ENCODE assay signal across 13 cellular contexts in the genomic region with DNA sequence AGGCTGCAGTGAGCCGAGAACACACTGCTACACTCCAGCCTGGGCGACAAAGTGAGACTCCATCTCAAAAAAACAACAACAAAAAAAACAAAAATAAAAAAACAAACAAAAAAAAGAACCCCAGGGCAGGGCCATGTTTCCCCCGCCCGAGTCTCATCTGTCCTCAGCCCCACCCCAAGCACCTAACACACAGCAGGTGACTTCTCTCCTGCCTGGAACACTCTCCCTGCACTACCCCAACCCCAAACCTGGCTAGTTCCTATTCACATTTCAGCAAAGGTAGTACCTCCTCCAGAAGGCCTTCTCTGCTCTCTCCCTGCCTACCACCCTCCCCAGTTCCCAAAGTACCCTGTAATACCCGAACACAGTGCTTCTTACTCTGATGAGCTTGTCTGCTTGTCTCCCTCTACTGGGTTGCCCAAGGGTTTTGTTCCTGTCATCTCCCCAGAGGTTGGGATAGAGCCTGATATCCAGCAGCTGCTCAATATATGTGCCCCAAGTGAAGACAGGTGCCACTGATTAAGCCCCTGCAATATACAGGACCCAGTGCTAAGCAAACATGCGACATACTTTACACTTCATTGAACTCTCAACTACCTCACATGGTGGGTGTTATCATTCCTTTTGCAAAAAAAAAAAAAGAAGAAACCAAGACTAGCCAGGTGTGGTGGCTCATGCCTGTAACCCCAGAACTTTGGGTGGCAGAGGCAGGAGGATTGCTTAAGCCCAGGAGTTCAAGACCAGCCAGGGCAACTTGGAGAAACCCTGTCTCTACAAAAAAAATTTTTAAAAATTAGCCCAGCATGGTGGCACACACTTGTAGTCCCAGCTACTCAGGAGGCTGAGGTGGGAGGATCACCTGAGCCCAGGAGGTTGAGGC.
A peak's percentile ranks its signal among the peaks of the same experiment; 100 is the strongest.
DNase-seq lines count a peak whose midpoint lies in the region; ATAC-seq and TF ChIP-seq lines count a peak whose summit lies in the region.
"Had no signal": no experiment of that assay in that cellular context is flagged by ENCODE, and none has a peak within 500 bp of the region (broad histone marks: within the 10 kb centered on the region; RNA-seq: fewer than 3 reads in every experiment).

No MANE protein-coding gene starts in this region.

- H3K9me3 ChIP-seq in endodermal cell (ENCODE audit: control insufficient read depth, low read length), result no peaks in the 10 kb centered on the region
- no peaks in the 10 kb centered on the region for H3K9me3 ChIP-seq in thyroid gland
- no peaks in the 10 kb centered on the region for H3K9me3 ChIP-seq in PC-3 (ENCODE audit: low read length)
- H3K9me3 ChIP-seq: ascending aorta had no signal

- H3K4me2 ChIP-seq in PC-3 (ENCODE audit: low read length), result no peak overlapping the region

- no peaks in the 10 kb centered on the region for H3F3A ChIP-seq in PC-3 (ENCODE audit: low read length, unreplicated experiment)

- no peaks in the 10 kb centered on the region for H3K36me3 Mint-ChIP-seq in activated naive CD8-positive, alpha-beta T cell treated with anti-CD3 and anti-CD28 coated beads, Interleukin-2, amount 10 ng/mL, durations not matched to agents 7 days and 5 days
- H3K36me3 Mint-ChIP-seq in activated naive CD8-positive, alpha-beta T cell treated with anti-CD3 and anti-CD28 coated beads for 36 hours, result peaks cover 3% of the 10 kb centered on the region
- no peaks in the 10 kb centered on the region for H3K36me3 Mint-ChIP-seq in endodermal cell (ENCODE audit: low read depth)

- H3K4me1 ChIP-seq in endodermal cell (ENCODE audit: control insufficient read depth, insufficient read depth, low read length), result no peaks in the 10 kb centered on the region
- peaks cover 63 to 87% of the 10 kb centered on the region in 2 donors for H3K4me1 ChIP-seq in thyroid gland
- peaks cover 12% of the 10 kb centered on the region for H3K4me1 ChIP-seq in PC-3 (ENCODE audit: insufficient read depth, low read length)

- TF ChIP-seq CTCF in endodermal cell (conservative IDR thresholded peaks at IDR 0.05), result peak; percentile 30
- no peak for TF ChIP-seq CTCF in thyroid gland (IDR thresholded peaks at IDR 0.05)
- no peak for TF ChIP-seq CTCF in PC-3 (conservative IDR thresholded peaks at IDR 0.05; ENCODE audit: low read depth, low read length)

- no peak overlapping the region for H3K9ac ChIP-seq in endodermal cell (ENCODE audit: extremely low read depth, low read length, poor library complexity, severe bottlenecking)
- no peak overlapping the region for H3K9ac ChIP-seq in PC-3 (ENCODE audit: low read length)

- peak overlapping the region; percentile 11 for H3K27ac Mint-ChIP-seq in activated naive CD8-positive, alpha-beta T cell treated with anti-CD3 and anti-CD28 coated beads, Interleukin-2, amount 10 ng/mL, durations not matched to agents 7 days and 5 days
- no peak overlapping the region for H3K27ac Mint-ChIP-seq in activated naive CD8-positive, alpha-beta T cell treated with anti-CD3 and anti-CD28 coated beads for 36 hours
- H3K27ac Mint-ChIP-seq in endodermal cell, result peak overlapping the region; percentile 62

- CTCF ChIA-PET in PC-3 (lab: Charles Lee), result no interaction called here

- TF ChIP-seq POLR2A in thyroid gland (IDR thresholded peaks at IDR 0.05), result peak in 1 of 2 donors; percentile 75

- no peaks in the 10 kb centered on the region for H4K20me1 ChIP-seq in PC-3 (ENCODE audit: low read length)

- peaks cover 1% of the 10 kb centered on the region for H3K9me3 Mint-ChIP-seq in activated naive CD8-positive, alpha-beta T cell treated with anti-CD3 and anti-CD28 coated beads, Interleukin-2, amount 10 ng/mL, durations not matched to agents 7 days and 5 days
- no peaks in the 10 kb centered on the region for H3K9me3 Mint-ChIP-seq in activated naive CD8-positive, alpha-beta T cell treated with anti-CD3 and anti-CD28 coated beads for 36 hours
- no peaks in the 10 kb centered on the region for H3K9me3 Mint-ChIP-seq in endodermal cell

- H3K27ac ChIP-seq in endodermal cell (ENCODE audit: low read depth, low read length) (no peak overlapping the region), thyroid gland (peak overlapping the region; percentile 90 to 98 (median 95)), PC-3 (ENCODE audit: low read length) (no peak overlapping the region)
- H3K27ac ChIP-seq: foreskin keratinocyte had no signal

- H3K4me3 Mint-ChIP-seq in activated naive CD8-positive, alpha-beta T cell treated with anti-CD3 and anti-CD28 coated beads, Interleukin-2, amount 10 ng/mL, durations not matched to agents 7 days and 5 days, result no peak overlapping the region
- no peak overlapping the region for H3K4me3 Mint-ChIP-seq in activated naive CD8-positive, alpha-beta T cell treated with anti-CD3 and anti-CD28 coated beads for 36 hours
- no peak overlapping the region for H3K4me3 Mint-ChIP-seq in endodermal cell

- H3K4me1 Mint-ChIP-seq in activated naive CD8-positive, alpha-beta T cell treated with anti-CD3 and anti-CD28 coated beads, Interleukin-2, amount 10 ng/mL, durations not matched to agents 7 days and 5 days, result peaks cover 33% of the 10 kb centered on the region
- H3K4me1 Mint-ChIP-seq in activated naive CD8-positive, alpha-beta T cell treated with anti-CD3 and anti-CD28 coated beads for 36 hours, result peaks cover 26% of the 10 kb centered on the region
- H3K4me1 Mint-ChIP-seq in endodermal cell, result peaks cover 6% of the 10 kb centered on the region

- H3K79me2 ChIP-seq in PC-3 (ENCODE audit: low read length), result no peaks in the 10 kb centered on the region

- no peaks in the 10 kb centered on the region for H3K36me3 ChIP-seq in endodermal cell (ENCODE audit: control insufficient read depth, insufficient read depth, low read length)
- H3K36me3 ChIP-seq in thyroid gland, result no peaks in the 10 kb centered on the region
- no peaks in the 10 kb centered on the region for H3K36me3 ChIP-seq in PC-3 (ENCODE audit: low read depth, low read length)
- H3K36me3 ChIP-seq: ascending aorta had no signal

- H3K4me3 ChIP-seq in endodermal cell (ENCODE audit: low read length), result no peak overlapping the region
- peak overlapping the region in 1 of 3 donors; percentile 8 for H3K4me3 ChIP-seq in thyroid gland (replicated peaks in 1 of 3)
- H3K4me3 ChIP-seq in PC-3 (ENCODE audit: low read length), result no peak overlapping the region
- H3K4me3 ChIP-seq: ascending aorta had no signal

- BruUV-seq in PC-3 (replicated peaks; lab: Mats Ljungman, UMichigan), result no TSS peak

- intact Hi-C loops in thyroid gland (cut with DNase I), result loop anchor here (5.0 to 10.0 kb wide), 2 partner anchors 52 to 100 kb away; no protein-coding TSS in a partner anchor
- intact Hi-C loops in PC-3 (cut with micrococcal nuclease), result no loop called here

- H2AFZ ChIP-seq in PC-3 (ENCODE audit: low read length), result no peak overlapping the region

- no peaks in the 10 kb centered on the region for H3K27me3 ChIP-seq in endodermal cell (ENCODE audit: control insufficient read depth, insufficient read depth, low read length, poor library complexity, severe bottlenecking)
- no peaks in the 10 kb centered on the region for H3K27me3 ChIP-seq in thyroid gland
- no peaks in the 10 kb centered on the region for H3K27me3 ChIP-seq in PC-3 (ENCODE audit: low read length)
- H3K27me3 ChIP-seq: ascending aorta, foreskin keratinocyte had no signal

- no peak for DNase-seq in activated naive CD8-positive, alpha-beta T cell treated with anti-CD3 and anti-CD28 coated beads, Interleukin-2, amount 10 ng/mL, durations not matched to agents 7 days and 5 days
- no peak for DNase-seq in activated naive CD8-positive, alpha-beta T cell treated with anti-CD3 and anti-CD28 coated beads for 36 hours
- DNase-seq in NCI-H2171 (lab: John Stamatoyannopoulos, UW), result peak; percentile 83
- DNase-seq in endodermal cell, result peak; percentile 60
- DNase-seq in thyroid gland, result peak; percentile 72 to 73
- no peak for DNase-seq in PC-3
- no peak for DNase-seq in germinal center (ENCODE audit: low spot score)
- DNase-seq: foreskin keratinocyte, Kasumi-1, NCI-H446 treated with DMSO at 0.1 percent for 48 hours, retina had no signal

- 93% methylated on average over 6 of the region's 6 CpGs; no CpG with 5 or more reads in 1 of the 2 experiments for WGBS in endodermal cell (ENCODE audit: insufficient coverage in 1 of 2, insufficient read length in 1 of 2), 2 experiments
- WGBS in thyroid gland, 2 donors, result 57 to 59% methylated on average over 6 of the region's 6 CpGs

- H3K9me2 ChIP-seq in PC-3 (replicated peaks; ENCODE audit: low read length), result no peaks in the 10 kb centered on the region

- H3K27me3 Mint-ChIP-seq in activated naive CD8-positive, alpha-beta T cell treated with anti-CD3 and anti-CD28 coated beads, Interleukin-2, amount 10 ng/mL, durations not matched to agents 7 days and 5 days, result no peaks in the 10 kb centered on the region
- no peaks in the 10 kb centered on the region for H3K27me3 Mint-ChIP-seq in activated naive CD8-positive, alpha-beta T cell treated with anti-CD3 and anti-CD28 coated beads for 36 hours
- no peaks in the 10 kb centered on the region for H3K27me3 Mint-ChIP-seq in endodermal cell (ENCODE audit: insufficient read depth)

- ATAC-seq in activated naive CD8-positive, alpha-beta T cell treated with anti-CD3 and anti-CD28 coated beads, Interleukin-2, amount 10 ng/mL, durations not matched to agents 7 days and 5 days (ENCODE audit: low read depth), result no peak
- no peak for ATAC-seq in GM19467 (IDR thresholded peaks at IDR 0.05; ENCODE audit: unreplicated experiment)
- no peak for ATAC-seq in PC-3
- ATAC-seq: foreskin keratinocyte had no signal

- POLR2A ChIA-PET in activated naive CD8-positive, alpha-beta T cell treated with anti-CD3 and anti-CD28 coated beads, Interleukin-2, amount 10 ng/mL, durations not matched to agents 7 days and 5 days (lab: Charles Lee), result no interaction called here
- POLR2A ChIA-PET in PC-3 (lab: Charles Lee; ENCODE audit: unreplicated experiment), result no interaction called here

Comparison
In these comparisons a context has a peak if more than half of its experiments do, and no peak if none do; other contexts are left out.
1. DNase-seq: peak in NCI-H2171 (single experiment), endodermal cell (single experiment) and thyroid gland (2 of 2); none in activated naive CD8-positive, alpha-beta T cell treated with anti-CD3 and anti-CD28 coated beads, Interleukin-2, amount 10 ng/mL, durations not matched to agents 7 days and 5 days (single experiment), activated naive CD8-positive, alpha-beta T cell treated with anti-CD3 and anti-CD28 coated beads for 36 hours (single experiment), PC-3 (single experiment) and germinal center (single experiment).
2. H3K27ac ChIP-seq: peak in thyroid gland (3 of 3); none in endodermal cell (single experiment) and PC-3 (single experiment).